8 cellular contexts compared by ENCODE assay signal in genomic region chr19:23762884-23763711, GRCh38. TPM values are rescaled to one million over a fixed set of nuclear protein-coding genes. Genes with fewer than 3 reads are reported as not detected.
A peak's percentile ranks its signal among the peaks of the same experiment; 100 is the strongest.
DNase-seq lines count a peak whose midpoint lies in the region; TF ChIP-seq lines count a peak whose summit lies in the region.

No MANE protein-coding gene starts in this region.

- no peaks in the 10 kb centered on the region for H3K4me1 ChIP-seq in iPS DF 6.9 (ENCODE audit: control insufficient read depth, insufficient read depth, low read length)

- no peaks in the 10 kb centered on the region for H3K9me3 ChIP-seq in iPS DF 6.9 (ENCODE audit: control insufficient read depth, insufficient read depth, low read length)

- peaks cover 10% of the 10 kb centered on the region for H3K27me3 Mint-ChIP-seq in brain

- peaks cover 31% of the 10 kb centered on the region for H3K36me3 Mint-ChIP-seq in brain

- peak overlapping the region; percentile 92 for H3K4me3 ChIP-seq in iPS DF 6.9 (ENCODE audit: low read length)
- H3K4me3 ChIP-seq in skeletal muscle cell (ENCODE audit: low read depth, low read length) = peak overlapping the region; percentile 53

- peak overlapping the region; percentile 90 to 97 (median 93) for H3K4me3 Mint-ChIP-seq in brain

- peaks cover 3 to 16% (median 10%) of the 10 kb centered on the region in 5 experiments for H3K9me3 Mint-ChIP-seq in brain

- no peaks in the 10 kb centered on the region for H3K27me3 ChIP-seq in iPS DF 6.9 (ENCODE audit: control insufficient read depth, insufficient read depth, low read length)

- peak in 1 of 2 experiments; percentile 24 for TF ChIP-seq CTCF in brain (conservative IDR thresholded peaks at IDR 0.05)

- peak; percentile 31 to 62 for DNase-seq in NCI-H187 (lab: John Stamatoyannopoulos, UW)
- DNase-seq in NCI-H187 treated with DMSO at 0.1 percent for 48 hours (lab: John Stamatoyannopoulos, UW) = no peak
- DNase-seq in HK-2 (ENCODE audit: unreplicated experiment) = peak; percentile 85
- DNase-seq in T-helper 22 cell (ENCODE audit: low read depth) = peak; percentile 75
- DNase-seq in iPS DF 6.9 (ENCODE audit: low read depth, low spot score) = peak; percentile 86
- DNase-seq in skeletal muscle cell (ENCODE audit: low read depth) = no peak
- DNase-seq in A172 (ENCODE audit: low spot score) = no peak

- H3K27ac ChIP-seq in iPS DF 6.9 (ENCODE audit: low read length) = no peak overlapping the region

- WGBS in iPS DF 6.9 (ENCODE audit: insufficient coverage, insufficient read length) = no CpG with 5 or more reads among the region's 51 CpGs

- H3K36me3 ChIP-seq in iPS DF 6.9 (ENCODE audit: control insufficient read depth, insufficient read depth, low read length) = no peaks in the 10 kb centered on the region

- H3K27ac Mint-ChIP-seq in brain = peak overlapping the region; percentile 38 to 94 (median 78)

- H3K4me1 Mint-ChIP-seq in brain = peaks cover 18% of the 10 kb centered on the region

RNA-seq across cellular contexts. Expression of gene ZNF681, which starts 4.4 kb away (rescaled TPM):
- 1.1 TPM for polyA plus RNA-seq in brain (ENCODE audit: insufficient read depth, low read depth, low replicate concordance)
- 0.19 and 1.7 TPM in 2 replicates for total RNA-seq in A172 (2014; rRNA removed; shearing (Covaris generic))

Comparison
In these comparisons a context has a peak if more than half of its experiments do, and no peak if none do; other contexts are left out.
1. DNase-seq: peak in NCI-H187 (2 of 2), HK-2 (single experiment), T-helper 22 cell (single experiment) and iPS DF 6.9 (single experiment); none in NCI-H187 treated with DMSO at 0.1 percent for 48 hours (single experiment), skeletal muscle cell (single experiment) and A172 (single experiment).